In genomic region chrX:65871671-65872311, GRCh38 we compare ENCODE assay signal across 1 cellular context.
TF ChIP-seq lines count a peak whose summit lies in the region.

No MANE protein-coding gene starts in this region.

TF ChIP-seq in GM12878, 131 proteins besides CTCF, POLR2A, EP300 and RAD21 (continued from another document):
- TF ChIP-seq BHLHE40 (IDR thresholded peaks at IDR 0.05; ENCODE audit: borderline replicate concordance in 1 of 2, low read depth in 2 of 2, low read length in 1 of 2) (peak in 1 of 2 experiments; percentile 33; a peak in 1 of 4 replicates), FOXM1 (IDR thresholded peaks at IDR 0.05; ENCODE audit: low read depth, low read length) (0 out of 2 replicates have a peak, but pooled peaks have one; percentile 28), SIN3A (IDR thresholded peaks at IDR 0.05; ENCODE audit: low read depth, low read length) (no peak), SMAD1 (IDR thresholded peaks at IDR 0.05; ENCODE audit: low read depth, partially characterized antibody) (peak; percentile 78), JUND (IDR thresholded peaks at IDR 0.05; ENCODE audit: low read depth, low read length) (peak; percentile 42; the same call in 1 of the 2 replicates), IKZF2 (IDR thresholded peaks at IDR 0.05) (peak; percentile 62 to 67; a peak in 3 of 4 replicates), MEF2B (IDR thresholded peaks at IDR 0.05; ENCODE audit: partially characterized antibody, poor library complexity, severe bottlenecking) (peak; percentile 94), CREB1 (IDR thresholded peaks at IDR 0.05; ENCODE audit: low read depth) (no peak), DPF2 (IDR thresholded peaks at IDR 0.05) (no peak; the same call in 1 of the 2 replicates)
